In genomic region chr18:45056907-45057306, GRCh38 we compare ENCODE assay signal across 1 cellular context.
TF ChIP-seq lines count a peak whose summit lies in the region.

No MANE protein-coding gene starts in this region.

TF ChIP-seq in IMR-90, 13 proteins besides CTCF, POLR2A, EP300 and RAD21 (continued from another document):
- TF ChIP-seq USF2 (IDR thresholded peaks at IDR 0.05; ENCODE audit: low read depth, low read length): no peak
- TF ChIP-seq MAZ (IDR thresholded peaks at IDR 0.05; ENCODE audit: borderline replicate concordance, low read depth, low read length): no peak
- TF ChIP-seq CEBPB (IDR thresholded peaks at IDR 0.05; ENCODE audit: low read depth, low read length): no peak
- no peak for TF ChIP-seq ELK1 (IDR thresholded peaks at IDR 0.05; ENCODE audit: borderline replicate concordance, low read depth, low read length)
- TF ChIP-seq BHLHE40 (IDR thresholded peaks at IDR 0.05; ENCODE audit: low read depth, low read length): no peak
